Comparison of ENCODE assay signal across 16 cellular contexts in genomic region chr3:124814620-124815421, GRCh38.
DNase-seq lines count a peak whose midpoint lies in the region; ATAC-seq and TF ChIP-seq lines count a peak whose summit lies in the region.
"Had no signal": no experiment of that assay in that cellular context is flagged by ENCODE, and none has a peak within 500 bp of the region (broad histone marks: within the 10 kb centered on the region; RNA-seq: fewer than 3 reads in every experiment).

No MANE protein-coding gene starts in this region.

- no peaks in the 10 kb centered on the region for H3K9me3 Mint-ChIP-seq in dendritic cell treated with granulocyte-macrophage colony-stimulating factor and Interleukin-4, amounts not matched to agents 40 ng/mL and 50 ng/mL, for 4 days
- H3K9me3 Mint-ChIP-seq: CD8-positive, alpha-beta memory T cell; stimulated activated naive CD8-positive, alpha-beta T cell treated with anti-CD3 and anti-CD28 coated beads, Interleukin-15, amount 100 ng/mL, for 72 hours had no signal

- H3K79me2 ChIP-seq in PC-9 (ENCODE audit: low read depth) = peaks cover 18% of the 10 kb centered on the region; the same call in 1 of the 2 replicates

- no TSS peak for BruUV-seq in PC-9 (replicated peaks; lab: Mats Ljungman, UMichigan)

- CTCF ChIA-PET in PC-9 (lab: Charles Lee) = interaction anchor here (0.6 to 1.2 kb wide), 3 partner anchors 9 to 86 kb away, joined by 4 to 7 read pairs (median 5); no protein-coding TSS in a partner anchor

- H3K9me3 ChIP-seq in PC-9 (ENCODE audit: insufficient read depth, low read depth) (0 out of 2 replicates have a peak, but pooled peaks cover 3% of the 10 kb centered on the region), lower lobe of right lung (no peaks in the 10 kb centered on the region), thoracic aorta (no peaks in the 10 kb centered on the region), tibial nerve (no peaks in the 10 kb centered on the region)

- H3K4me1 ChIP-seq in PC-9 (replicated peaks; ENCODE audit: insufficient read depth) (peaks cover 52% of the 10 kb centered on the region), lower lobe of right lung (peaks cover 26% of the 10 kb centered on the region), thoracic aorta (ENCODE audit: control insufficient read depth in 1 of 2, low read depth in 2 of 2) (peaks cover 44 to 73% of the 10 kb centered on the region in 2 donors), tibial nerve (peaks cover 0 to 44% (median 19%) of the 10 kb centered on the region in 4 donors)

- H3K4me3 ChIP-seq in PC-9 = no peak overlapping the region
- no peak overlapping the region for H3K4me3 ChIP-seq in lower lobe of right lung
- H3K4me3 ChIP-seq in thoracic aorta = no peak overlapping the region
- no peak overlapping the region for H3K4me3 ChIP-seq in tibial nerve

- H3K9me2 ChIP-seq in PC-9 (ENCODE audit: insufficient read depth) = no peaks in the 10 kb centered on the region

- peak; percentile 50 to 94 for DNase-seq in PC-9
- DNase-seq in lower lobe of right lung = no peak
- no peak for DNase-seq in thoracic aorta (ENCODE audit: low spot score)
- DNase-seq in tibial nerve (ENCODE audit: low spot score in 2 of 2) = no peak
- DNase-seq: CD8-positive, alpha-beta memory T cell; dermis blood vessel endothelial cell; KG1; kidney glomerular epithelial cell; NCI-H187; stimulated activated naive CD8-positive, alpha-beta T cell treated with anti-CD3 and anti-CD28 coated beads, Interleukin-15, amount 100 ng/mL, for 72 hours had no signal

- TF ChIP-seq EP300 in tibial nerve (IDR thresholded peaks at IDR 0.05) = peak in 1 of 2 donors; percentile 22

- ATAC-seq in lower lobe of right lung (peak; percentile 26 to 54), thoracic aorta (ENCODE audit: insufficient number of reproducible peaks, low FRiP score, low read depth) (no peak), HG02981 (IDR thresholded peaks at IDR 0.05; ENCODE audit: unreplicated experiment) (no peak), HG03342 (IDR thresholded peaks at IDR 0.05; ENCODE audit: unreplicated experiment) (no peak), GM19397 (IDR thresholded peaks at IDR 0.05; ENCODE audit: unreplicated experiment) (no peak)
- ATAC-seq: activated CD4-positive, CD25-positive, alpha-beta regulatory T cell treated with anti-CD3 and anti-CD28 coated beads, Interleukin-2, amount 50 U/mL, for 24 hours; SK-N-SH treated with all-trans-retinoic acid at 6 μM for 48 hours; stimulated activated naive CD8-positive, alpha-beta T cell treated with anti-CD3 and anti-CD28 coated beads, Interleukin-15, amount 100 ng/mL, for 72 hours had no signal

- TF ChIP-seq CTCF in PC-9 (conservative IDR thresholded peaks at IDR 0.05) (no peak), lower lobe of right lung (IDR thresholded peaks at IDR 0.05) (no peak), thoracic aorta (IDR thresholded peaks at IDR 0.05) (no peak), tibial nerve (IDR thresholded peaks at IDR 0.05) (no peak)

- H2AFZ ChIP-seq in PC-9 = no peak overlapping the region

- H3K36me3 Mint-ChIP-seq in dendritic cell treated with granulocyte-macrophage colony-stimulating factor and Interleukin-4, amounts not matched to agents 40 ng/mL and 50 ng/mL, for 4 days (ENCODE audit: low read depth) = peaks cover 41% of the 10 kb centered on the region
- H3K36me3 Mint-ChIP-seq: CD8-positive, alpha-beta memory T cell had no signal

- peaks cover 18% of the 10 kb centered on the region for H3K27me3 Mint-ChIP-seq in dendritic cell treated with granulocyte-macrophage colony-stimulating factor and Interleukin-4, amounts not matched to agents 40 ng/mL and 50 ng/mL, for 4 days

- peaks cover 58% of the 10 kb centered on the region for H3K4me1 Mint-ChIP-seq in dendritic cell treated with granulocyte-macrophage colony-stimulating factor and Interleukin-4, amounts not matched to agents 40 ng/mL and 50 ng/mL, for 4 days (ENCODE audit: low read depth)
- H3K4me1 Mint-ChIP-seq: CD8-positive, alpha-beta memory T cell; stimulated activated naive CD8-positive, alpha-beta T cell treated with anti-CD3 and anti-CD28 coated beads, Interleukin-15, amount 100 ng/mL, for 72 hours had no signal

- H3K27ac Mint-ChIP-seq in dendritic cell treated with granulocyte-macrophage colony-stimulating factor and Interleukin-4, amounts not matched to agents 40 ng/mL and 50 ng/mL, for 4 days = peak overlapping the region; percentile 59
- H3K27ac Mint-ChIP-seq: CD8-positive, alpha-beta memory T cell; stimulated activated naive CD8-positive, alpha-beta T cell treated with anti-CD3 and anti-CD28 coated beads, Interleukin-15, amount 100 ng/mL, for 72 hours had no signal

- H4K20me1 ChIP-seq in PC-9 (ENCODE audit: insufficient read depth) = no peaks in the 10 kb centered on the region

- no peak overlapping the region for H3K4me3 Mint-ChIP-seq in dendritic cell treated with granulocyte-macrophage colony-stimulating factor and Interleukin-4, amounts not matched to agents 40 ng/mL and 50 ng/mL, for 4 days
- H3K4me3 Mint-ChIP-seq: CD8-positive, alpha-beta memory T cell; stimulated activated naive CD8-positive, alpha-beta T cell treated with anti-CD3 and anti-CD28 coated beads, Interleukin-15, amount 100 ng/mL, for 72 hours had no signal

- POLR2A ChIA-PET in PC-9 (lab: Charles Lee; ENCODE audit: unreplicated experiment) = interaction anchor here (0.6 kb wide), 1 partner anchor 31 kb away, joined by 3 read pairs; no protein-coding TSS in a partner anchor

- TF ChIP-seq POLR2A in tibial nerve (IDR thresholded peaks at IDR 0.05) = no peak

- H3K4me2 ChIP-seq in PC-9 = peak overlapping the region; percentile 55

- no peaks in the 10 kb centered on the region for H3K27me3 ChIP-seq in PC-9 (ENCODE audit: insufficient read depth, low read depth)
- H3K27me3 ChIP-seq in lower lobe of right lung (ENCODE audit: low read depth) = no peaks in the 10 kb centered on the region
- no peaks in the 10 kb centered on the region for H3K27me3 ChIP-seq in thoracic aorta (replicated peaks; ENCODE audit: insufficient read depth)
- H3K27me3 ChIP-seq in tibial nerve = no peaks in the 10 kb centered on the region

- intact Hi-C loops in PC-9 (cut with micrococcal nuclease; ENCODE audit: unreplicated experiment) (loop anchor here (5.0 kb wide), 1 partner anchor 1228 kb away; the partner anchor contains the start of gene HACD2), lower lobe of right lung (cut with DNase I) (no loop called here)
- intact Hi-C loops in dendritic cell treated with granulocyte-macrophage colony-stimulating factor and Interleukin-4, amounts not matched to agents 40 ng/mL and 50 ng/mL, for 4 days (cut with micrococcal nuclease) = no loop called here

- peaks cover 26% of the 10 kb centered on the region for H3K36me3 ChIP-seq in PC-9 (ENCODE audit: low read depth)
- peaks cover 21% of the 10 kb centered on the region for H3K36me3 ChIP-seq in lower lobe of right lung
- peaks cover 32% of the 10 kb centered on the region for H3K36me3 ChIP-seq in thoracic aorta
- peaks cover 0 to 38% (median 0%) of the 10 kb centered on the region in 3 donors for H3K36me3 ChIP-seq in tibial nerve

- H3K27ac ChIP-seq in PC-9 = peak overlapping the region; percentile 96
- no peak overlapping the region for H3K27ac ChIP-seq in lower lobe of right lung
- H3K27ac ChIP-seq in thoracic aorta = peak overlapping the region; percentile 86 to 96
- H3K27ac ChIP-seq in tibial nerve = peak overlapping the region in 1 of 4 donors; percentile 2

- H3F3A ChIP-seq in PC-9 (ENCODE audit: insufficient read depth, low read depth) = peaks cover 35% of the 10 kb centered on the region

- 85 to 90% methylated on average over 9 to 10 of the region's 11 CpGs for WGBS in tibial nerve, 2 donors

Comparison
In these comparisons a context has a peak if more than half of its experiments do, and no peak if none do; other contexts are left out.
1. DNase-seq: peak in PC-9 (2 of 2); none in lower lobe of right lung (single experiment), thoracic aorta (single experiment) and tibial nerve (0 of 2).
2. ATAC-seq: peak in lower lobe of right lung (2 of 2); none in thoracic aorta (single experiment), HG02981 (single experiment), HG03342 (single experiment) and GM19397 (single experiment).